In the genomic region with DNA sequence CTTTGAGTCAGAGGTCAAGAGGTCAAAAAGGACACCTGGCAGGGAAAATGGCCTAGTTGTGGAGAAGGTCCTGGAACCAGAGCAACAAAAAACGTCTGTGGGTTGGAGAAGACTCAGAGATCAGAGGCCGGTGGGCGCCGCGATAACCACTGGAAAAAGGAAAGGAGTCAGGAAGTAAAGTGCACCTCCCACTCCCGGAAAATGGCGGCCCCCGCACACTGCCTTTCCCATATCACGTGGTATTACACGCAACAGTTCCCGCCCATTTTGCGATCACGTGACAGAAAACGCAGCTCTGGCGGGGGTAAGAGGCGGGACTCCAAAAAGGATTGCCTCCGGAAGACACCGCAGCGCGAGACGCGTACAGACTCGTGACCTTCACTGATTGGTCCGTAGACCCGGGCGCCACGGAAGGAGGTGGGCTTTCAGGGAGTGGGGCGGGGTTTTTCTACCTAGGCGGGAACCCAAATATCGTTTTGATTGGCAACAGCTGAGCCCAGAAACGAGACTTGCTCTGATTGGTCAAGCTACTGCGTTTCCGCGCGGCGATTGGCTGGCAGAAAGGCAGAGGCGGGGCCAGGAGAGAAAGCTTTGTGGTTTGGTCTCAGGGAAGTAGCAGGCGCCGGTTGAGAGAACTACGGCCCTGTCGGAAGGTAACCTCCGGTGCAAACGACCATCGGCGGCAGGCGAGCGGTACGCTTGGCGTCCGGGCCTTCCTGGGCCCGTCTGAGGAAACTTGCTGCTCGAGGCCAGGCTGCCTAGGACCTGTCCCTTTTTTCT, we compare ENCODE assay signal across 1 cellular context.
TF ChIP-seq lines count a peak whose summit lies in the region.

A gene with protein sequence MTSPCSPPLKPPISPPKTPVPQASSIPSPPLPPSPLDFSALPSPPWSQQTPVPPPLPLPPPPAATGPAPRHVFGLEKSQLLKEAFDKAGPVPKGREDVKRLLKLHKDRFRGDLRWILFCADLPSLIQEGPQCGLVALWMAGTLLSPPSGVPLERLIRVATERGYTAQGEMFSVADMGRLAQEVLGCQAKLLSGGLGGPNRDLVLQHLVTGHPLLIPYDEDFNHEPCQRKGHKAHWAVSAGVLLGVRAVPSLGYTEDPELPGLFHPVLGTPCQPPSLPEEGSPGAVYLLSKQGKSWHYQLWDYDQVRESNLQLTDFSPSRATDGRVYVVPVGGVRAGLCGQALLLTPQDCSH (minus strand): TSS at position 193 of the 780 bp plus-strand sequence. CDS start 674 bp downstream, outside the sequence.

TF ChIP-seq in H1, 55 proteins besides CTCF, POLR2A, EP300 and RAD21 (continues in another document):
- TF ChIP-seq GTF2F1 (IDR thresholded peaks at IDR 0.05; ENCODE audit: borderline replicate concordance, low read depth, low read length) (peak; percentile 77), TEAD4 (IDR thresholded peaks at IDR 0.05; ENCODE audit: low read depth, low read length) (no peak), NANOG (IDR thresholded peaks at IDR 0.05; ENCODE audit: insufficient read depth, low read depth, low read length, poor library complexity, severe bottlenecking) (no peak), CBX5 (IDR thresholded peaks at IDR 0.05; ENCODE audit: low read depth, low read length) (no peak), ZNF274 (IDR thresholded peaks at IDR 0.05; ENCODE audit: borderline replicate concordance, extremely low read depth, low read length) (no peak), SIX5 (IDR thresholded peaks at IDR 0.05; ENCODE audit: low read depth, low read length) (no peak), TCF12 (IDR thresholded peaks at IDR 0.05; ENCODE audit: low read depth, low read length) (0 out of 2 replicates have a peak, but pooled peaks have one; percentile 52), SP1 (IDR thresholded peaks at IDR 0.05; ENCODE audit: low read depth, low read length) (peak; percentile 93), KDM5A (IDR thresholded peaks at IDR 0.05; ENCODE audit: low read length) (no peak), POLR2AphosphoS5 (IDR thresholded peaks at IDR 0.05; ENCODE audit: low read depth, low read length) (peak; percentile 84), YY1 (IDR thresholded peaks at IDR 0.05; ENCODE audit: low read depth, low read length) (peak; percentile 97), SP4 (IDR thresholded peaks at IDR 0.05; ENCODE audit: low read length) (peak; percentile 93; the same call in 1 of the 2 replicates), BRCA1 (IDR thresholded peaks at IDR 0.05; ENCODE audit: low read depth, low read length) (no peak), SIN3A (conservative IDR thresholded peaks at IDR 0.05 in 1 of 2, IDR thresholded peaks at IDR 0.05 in 1 of 2; ENCODE audit: low read depth in 1 of 2, low read length in 2 of 2) (peak in 1 of 2 experiments; percentile 26; a peak in 2 of 4 replicates), CREB1 (IDR thresholded peaks at IDR 0.05) (peak; percentile 79), RNF2 (IDR thresholded peaks at IDR 0.05; ENCODE audit: borderline replicate concordance, low read depth, low read length, missing control alignments, poor library complexity, severe bottlenecking) (no peak), RFX5 (IDR thresholded peaks at IDR 0.05; ENCODE audit: borderline replicate concordance, low read depth, low read length) (peak; percentile 89), SAP30 (IDR thresholded peaks at IDR 0.05; ENCODE audit: insufficient read depth, insufficient replicate concordance, low read length) (no peak), NRF1 (IDR thresholded peaks at IDR 0.05; ENCODE audit: low read depth, low read length) (no peak), BACH1 (IDR thresholded peaks at IDR 0.05; ENCODE audit: low read length) (no peak), TAF7 (optimal IDR thresholded peaks at IDR 0.05; ENCODE audit: borderline replicate concordance, low read depth, low read length) (peak; percentile 52), CHD2 (IDR thresholded peaks at IDR 0.05; ENCODE audit: low read length) (peak; percentile 78), CTBP2 (IDR thresholded peaks at IDR 0.05; ENCODE audit: borderline replicate concordance, insufficient read depth, insufficient read length, low read length) (no peak), POU5F1 (IDR thresholded peaks at IDR 0.05; ENCODE audit: low read depth, low read length) (no peak), HDAC2 (IDR thresholded peaks at IDR 0.05; ENCODE audit: borderline replicate concordance in 1 of 2, low read depth in 2 of 2, low read length in 2 of 2) (no peak), CEBPB (IDR thresholded peaks at IDR 0.05; ENCODE audit: low read depth, low read length) (no peak), RXRA (IDR thresholded peaks at IDR 0.05; ENCODE audit: insufficient read depth, low read depth, low read length) (peak; percentile 80; the same call in 1 of the 2 replicates), GABPA (IDR thresholded peaks at IDR 0.05; ENCODE audit: borderline replicate concordance, insufficient read depth, low read length) (no peak), SUZ12 (IDR thresholded peaks at IDR 0.05; ENCODE audit: low read length) (no peak), PHF8 (conservative IDR thresholded peaks at IDR 0.05; ENCODE audit: low read depth, low read length) (peak; percentile 80), KDM1A (IDR thresholded peaks at IDR 0.05; ENCODE audit: borderline replicate concordance, low read length) (no peak), BCL11A (IDR thresholded peaks at IDR 0.05; ENCODE audit: low read depth in 2 of 2, low read length in 2 of 2) (no peak), TAF1 (IDR thresholded peaks at IDR 0.05; ENCODE audit: low read depth, low read length) (peak; percentile 69), FOSL1 (IDR thresholded peaks at IDR 0.05; ENCODE audit: insufficient read depth, low read depth, low read length) (no peak), SP2 (IDR thresholded peaks at IDR 0.05; ENCODE audit: low read length) (peak; percentile 53), HDAC6 (IDR thresholded peaks at IDR 0.05; ENCODE audit: low read depth, low read length) (no peak), EGR1 (IDR thresholded peaks at IDR 0.05; ENCODE audit: borderline replicate concordance, low read depth, low read length) (no peak), ASH2L (IDR thresholded peaks at IDR 0.05; ENCODE audit: low read length) (peak; percentile 16), CBX8 (IDR thresholded peaks at IDR 0.05; ENCODE audit: borderline replicate concordance, low read depth, low read length) (no peak), EZH2 (IDR thresholded peaks at IDR 0.05; ENCODE audit: low read depth, low read length, severe bottlenecking) (no peak), CHD1 (IDR thresholded peaks at IDR 0.05; ENCODE audit: low read depth, low read length) (no peak), MAFK (IDR thresholded peaks at IDR 0.05; ENCODE audit: low read depth, low read length) (no peak), JUND (IDR thresholded peaks at IDR 0.05; ENCODE audit: low read length) (peak; percentile 15; the same call in 1 of the 2 replicates), SIRT6 (IDR thresholded peaks at IDR 0.05; ENCODE audit: low read length) (no peak), KDM4A (IDR thresholded peaks at IDR 0.05; ENCODE audit: low read depth, low read length, severe bottlenecking) (no peak), TBP (IDR thresholded peaks at IDR 0.05; ENCODE audit: low read depth, low read length) (peak; percentile 74)
- TF ChIP-seq, protein P1, sequence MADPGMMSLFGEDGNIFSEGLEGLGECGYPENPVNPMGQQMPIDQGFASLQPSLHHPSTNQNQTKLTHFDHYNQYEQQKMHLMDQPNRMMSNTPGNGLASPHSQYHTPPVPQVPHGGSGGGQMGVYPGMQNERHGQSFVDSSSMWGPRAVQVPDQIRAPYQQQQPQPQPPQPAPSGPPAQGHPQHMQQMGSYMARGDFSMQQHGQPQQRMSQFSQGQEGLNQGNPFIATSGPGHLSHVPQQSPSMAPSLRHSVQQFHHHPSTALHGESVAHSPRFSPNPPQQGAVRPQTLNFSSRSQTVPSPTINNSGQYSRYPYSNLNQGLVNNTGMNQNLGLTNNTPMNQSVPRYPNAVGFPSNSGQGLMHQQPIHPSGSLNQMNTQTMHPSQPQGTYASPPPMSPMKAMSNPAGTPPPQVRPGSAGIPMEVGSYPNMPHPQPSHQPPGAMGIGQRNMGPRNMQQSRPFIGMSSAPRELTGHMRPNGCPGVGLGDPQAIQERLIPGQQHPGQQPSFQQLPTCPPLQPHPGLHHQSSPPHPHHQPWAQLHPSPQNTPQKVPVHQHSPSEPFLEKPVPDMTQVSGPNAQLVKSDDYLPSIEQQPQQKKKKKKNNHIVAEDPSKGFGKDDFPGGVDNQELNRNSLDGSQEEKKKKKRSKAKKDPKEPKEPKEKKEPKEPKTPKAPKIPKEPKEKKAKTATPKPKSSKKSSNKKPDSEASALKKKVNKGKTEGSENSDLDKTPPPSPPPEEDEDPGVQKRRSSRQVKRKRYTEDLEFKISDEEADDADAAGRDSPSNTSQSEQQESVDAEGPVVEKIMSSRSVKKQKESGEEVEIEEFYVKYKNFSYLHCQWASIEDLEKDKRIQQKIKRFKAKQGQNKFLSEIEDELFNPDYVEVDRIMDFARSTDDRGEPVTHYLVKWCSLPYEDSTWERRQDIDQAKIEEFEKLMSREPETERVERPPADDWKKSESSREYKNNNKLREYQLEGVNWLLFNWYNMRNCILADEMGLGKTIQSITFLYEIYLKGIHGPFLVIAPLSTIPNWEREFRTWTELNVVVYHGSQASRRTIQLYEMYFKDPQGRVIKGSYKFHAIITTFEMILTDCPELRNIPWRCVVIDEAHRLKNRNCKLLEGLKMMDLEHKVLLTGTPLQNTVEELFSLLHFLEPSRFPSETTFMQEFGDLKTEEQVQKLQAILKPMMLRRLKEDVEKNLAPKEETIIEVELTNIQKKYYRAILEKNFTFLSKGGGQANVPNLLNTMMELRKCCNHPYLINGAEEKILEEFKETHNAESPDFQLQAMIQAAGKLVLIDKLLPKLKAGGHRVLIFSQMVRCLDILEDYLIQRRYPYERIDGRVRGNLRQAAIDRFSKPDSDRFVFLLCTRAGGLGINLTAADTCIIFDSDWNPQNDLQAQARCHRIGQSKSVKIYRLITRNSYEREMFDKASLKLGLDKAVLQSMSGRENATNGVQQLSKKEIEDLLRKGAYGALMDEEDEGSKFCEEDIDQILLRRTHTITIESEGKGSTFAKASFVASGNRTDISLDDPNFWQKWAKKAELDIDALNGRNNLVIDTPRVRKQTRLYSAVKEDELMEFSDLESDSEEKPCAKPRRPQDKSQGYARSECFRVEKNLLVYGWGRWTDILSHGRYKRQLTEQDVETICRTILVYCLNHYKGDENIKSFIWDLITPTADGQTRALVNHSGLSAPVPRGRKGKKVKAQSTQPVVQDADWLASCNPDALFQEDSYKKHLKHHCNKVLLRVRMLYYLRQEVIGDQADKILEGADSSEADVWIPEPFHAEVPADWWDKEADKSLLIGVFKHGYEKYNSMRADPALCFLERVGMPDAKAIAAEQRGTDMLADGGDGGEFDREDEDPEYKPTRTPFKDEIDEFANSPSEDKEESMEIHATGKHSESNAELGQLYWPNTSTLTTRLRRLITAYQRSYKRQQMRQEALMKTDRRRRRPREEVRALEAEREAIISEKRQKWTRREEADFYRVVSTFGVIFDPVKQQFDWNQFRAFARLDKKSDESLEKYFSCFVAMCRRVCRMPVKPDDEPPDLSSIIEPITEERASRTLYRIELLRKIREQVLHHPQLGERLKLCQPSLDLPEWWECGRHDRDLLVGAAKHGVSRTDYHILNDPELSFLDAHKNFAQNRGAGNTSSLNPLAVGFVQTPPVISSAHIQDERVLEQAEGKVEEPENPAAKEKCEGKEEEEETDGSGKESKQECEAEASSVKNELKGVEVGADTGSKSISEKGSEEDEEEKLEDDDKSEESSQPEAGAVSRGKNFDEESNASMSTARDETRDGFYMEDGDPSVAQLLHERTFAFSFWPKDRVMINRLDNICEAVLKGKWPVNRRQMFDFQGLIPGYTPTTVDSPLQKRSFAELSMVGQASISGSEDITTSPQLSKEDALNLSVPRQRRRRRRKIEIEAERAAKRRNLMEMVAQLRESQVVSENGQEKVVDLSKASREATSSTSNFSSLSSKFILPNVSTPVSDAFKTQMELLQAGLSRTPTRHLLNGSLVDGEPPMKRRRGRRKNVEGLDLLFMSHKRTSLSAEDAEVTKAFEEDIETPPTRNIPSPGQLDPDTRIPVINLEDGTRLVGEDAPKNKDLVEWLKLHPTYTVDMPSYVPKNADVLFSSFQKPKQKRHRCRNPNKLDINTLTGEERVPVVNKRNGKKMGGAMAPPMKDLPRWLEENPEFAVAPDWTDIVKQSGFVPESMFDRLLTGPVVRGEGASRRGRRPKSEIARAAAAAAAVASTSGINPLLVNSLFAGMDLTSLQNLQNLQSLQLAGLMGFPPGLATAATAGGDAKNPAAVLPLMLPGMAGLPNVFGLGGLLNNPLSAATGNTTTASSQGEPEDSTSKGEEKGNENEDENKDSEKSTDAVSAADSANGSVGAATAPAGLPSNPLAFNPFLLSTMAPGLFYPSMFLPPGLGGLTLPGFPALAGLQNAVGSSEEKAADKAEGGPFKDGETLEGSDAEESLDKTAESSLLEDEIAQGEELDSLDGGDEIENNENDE (IDR thresholded peaks at IDR 0.05; ENCODE audit: insufficient replicate concordance, low read length), result no peak
- TF ChIP-seq, protein P2, sequence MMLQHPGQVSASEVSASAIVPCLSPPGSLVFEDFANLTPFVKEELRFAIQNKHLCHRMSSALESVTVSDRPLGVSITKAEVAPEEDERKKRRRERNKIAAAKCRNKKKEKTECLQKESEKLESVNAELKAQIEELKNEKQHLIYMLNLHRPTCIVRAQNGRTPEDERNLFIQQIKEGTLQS (IDR thresholded peaks at IDR 0.05; ENCODE audit: insufficient read depth, low read depth, low read length), result peak; percentile 88
- TF ChIP-seq, protein P3, sequence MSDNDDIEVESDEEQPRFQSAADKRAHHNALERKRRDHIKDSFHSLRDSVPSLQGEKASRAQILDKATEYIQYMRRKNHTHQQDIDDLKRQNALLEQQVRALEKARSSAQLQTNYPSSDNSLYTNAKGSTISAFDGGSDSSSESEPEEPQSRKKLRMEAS (IDR thresholded peaks at IDR 0.05), result peak; percentile 98
- TF ChIP-seq, protein P4, sequence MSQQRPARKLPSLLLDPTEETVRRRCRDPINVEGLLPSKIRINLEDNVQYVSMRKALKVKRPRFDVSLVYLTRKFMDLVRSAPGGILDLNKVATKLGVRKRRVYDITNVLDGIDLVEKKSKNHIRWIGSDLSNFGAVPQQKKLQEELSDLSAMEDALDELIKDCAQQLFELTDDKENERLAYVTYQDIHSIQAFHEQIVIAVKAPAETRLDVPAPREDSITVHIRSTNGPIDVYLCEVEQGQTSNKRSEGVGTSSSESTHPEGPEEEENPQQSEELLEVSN (IDR thresholded peaks at IDR 0.05), result peak; percentile 98
- TF ChIP-seq, protein P5, sequence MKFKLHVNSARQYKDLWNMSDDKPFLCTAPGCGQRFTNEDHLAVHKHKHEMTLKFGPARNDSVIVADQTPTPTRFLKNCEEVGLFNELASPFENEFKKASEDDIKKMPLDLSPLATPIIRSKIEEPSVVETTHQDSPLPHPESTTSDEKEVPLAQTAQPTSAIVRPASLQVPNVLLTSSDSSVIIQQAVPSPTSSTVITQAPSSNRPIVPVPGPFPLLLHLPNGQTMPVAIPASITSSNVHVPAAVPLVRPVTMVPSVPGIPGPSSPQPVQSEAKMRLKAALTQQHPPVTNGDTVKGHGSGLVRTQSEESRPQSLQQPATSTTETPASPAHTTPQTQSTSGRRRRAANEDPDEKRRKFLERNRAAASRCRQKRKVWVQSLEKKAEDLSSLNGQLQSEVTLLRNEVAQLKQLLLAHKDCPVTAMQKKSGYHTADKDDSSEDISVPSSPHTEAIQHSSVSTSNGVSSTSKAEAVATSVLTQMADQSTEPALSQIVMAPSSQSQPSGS (IDR thresholded peaks at IDR 0.05; ENCODE audit: low read length), result no peak
- TF ChIP-seq, protein P6, sequence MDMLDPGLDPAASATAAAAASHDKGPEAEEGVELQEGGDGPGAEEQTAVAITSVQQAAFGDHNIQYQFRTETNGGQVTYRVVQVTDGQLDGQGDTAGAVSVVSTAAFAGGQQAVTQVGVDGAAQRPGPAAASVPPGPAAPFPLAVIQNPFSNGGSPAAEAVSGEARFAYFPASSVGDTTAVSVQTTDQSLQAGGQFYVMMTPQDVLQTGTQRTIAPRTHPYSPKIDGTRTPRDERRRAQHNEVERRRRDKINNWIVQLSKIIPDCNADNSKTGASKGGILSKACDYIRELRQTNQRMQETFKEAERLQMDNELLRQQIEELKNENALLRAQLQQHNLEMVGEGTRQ (IDR thresholded peaks at IDR 0.05; ENCODE audit: low read length), result peak; percentile 98
